In the genomic region with DNA sequence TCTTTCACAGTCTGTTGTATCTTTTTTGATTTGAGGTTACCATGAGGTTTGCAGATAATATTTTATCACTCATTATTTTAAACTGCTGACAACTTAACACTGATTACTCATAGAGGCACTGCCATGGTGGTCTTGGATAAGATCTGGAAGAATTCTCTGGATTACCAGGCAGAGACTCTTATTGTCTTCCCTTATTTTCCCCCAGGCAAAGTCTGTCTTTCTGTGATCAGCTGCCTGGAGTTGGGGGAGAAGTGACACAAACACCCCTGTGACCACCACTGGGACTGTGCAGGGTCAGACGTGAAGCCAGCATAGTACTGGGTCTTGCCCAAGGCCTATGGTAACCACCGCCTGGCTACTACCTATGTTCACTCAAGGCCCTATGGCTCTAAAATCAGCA, we compare ENCODE assay signal across 22 cellular contexts. TPM values are rescaled to one million over a fixed set of nuclear protein-coding genes. Genes with fewer than 3 reads are reported as not detected.
"Had no signal": no experiment of that assay in that cellular context is flagged by ENCODE, and none has a peak within 500 bp of the region (broad histone marks: within the 10 kb centered on the region; RNA-seq: fewer than 3 reads in every experiment).

No MANE protein-coding gene starts in this region.

- H3K27me3 ChIP-seq: heart left ventricle, neural progenitor cell, ovary, testis, tibial nerve, uterus had no signal

- H3K4me1 ChIP-seq: neural progenitor cell, testis had no signal

- FAIRE-seq: frontal cortex, islet of Langerhans had no signal

- H3K27me3 Mint-ChIP-seq: natural killer cell treated with Interleukin-12 subunit alpha and Interleukin-12 subunit beta and Interleukin-15 and Interleukin-18, amount 100 ng/mL, for 72 hours; progenitor cell of endocrine pancreas; stimulated activated naive CD8-positive, alpha-beta T cell treated with anti-CD3 and anti-CD28 coated beads, Interleukin-15, Interleukin-2, amounts not matched to agents 100 ng/mL and 50 ng/mL, for 24 hours had no signal

- H3K36me3 ChIP-seq: heart left ventricle, neural progenitor cell, ovary, tibial nerve, uterus had no signal

- H3K36me3 Mint-ChIP-seq: neural progenitor cell had no signal

- H3K4me3 Mint-ChIP-seq: endodermal cell; natural killer cell treated with Interleukin-12 subunit alpha and Interleukin-12 subunit beta and Interleukin-15 and Interleukin-18, amount 100 ng/mL, for 72 hours; neural progenitor cell; stimulated activated effector memory CD8-positive, alpha-beta T cell treated with anti-CD3 and anti-CD28 coated beads, Interleukin-12 subunit alpha, Interleukin-12 subunit beta, amount 100 ng/mL, for 72 hours; stimulated activated naive CD8-positive, alpha-beta T cell treated with anti-CD3 and anti-CD28 coated beads, Interleukin-15, Interleukin-2, amounts not matched to agents 100 ng/mL and 50 ng/mL, for 24 hours had no signal

- H3K27ac Mint-ChIP-seq: endodermal cell; neural progenitor cell; progenitor cell of endocrine pancreas; stimulated activated effector memory CD8-positive, alpha-beta T cell treated with anti-CD3 and anti-CD28 coated beads, Interleukin-12 subunit alpha, Interleukin-12 subunit beta, amount 100 ng/mL, for 72 hours; stimulated activated naive CD8-positive, alpha-beta T cell treated with anti-CD3 and anti-CD28 coated beads, Interleukin-15, Interleukin-2, amounts not matched to agents 100 ng/mL and 50 ng/mL, for 24 hours had no signal

- H3K27ac ChIP-seq: coronary artery, heart left ventricle, neural progenitor cell, ovary, testis, uterus had no signal

- H3K4me1 Mint-ChIP-seq: endodermal cell had no signal

- ATAC-seq: heart left ventricle; natural killer cell treated with Interleukin-12 subunit alpha and Interleukin-12 subunit beta and Interleukin-15 and Interleukin-18, amount 100 ng/mL, for 72 hours; right cardiac atrium; stimulated activated effector memory CD8-positive, alpha-beta T cell treated with anti-CD3 and anti-CD28 coated beads, Interleukin-12 subunit alpha, Interleukin-12 subunit beta, amount 100 ng/mL, for 72 hours had no signal

- DNase-seq: effector CD4-positive, alpha-beta T cell; endodermal cell; heart left ventricle; hypothalamus; kidney glomerular epithelial cell; nucleus accumbens; ovary; right cardiac atrium; stimulated activated CD4-positive, alpha-beta T cell treated with anti-CD3 and anti-CD28 coated beads, Interleukin-4, amount 100 ng/mL, for 1 hour; stimulated activated CD8-positive, alpha-beta memory T cell treated with anti-CD3 and anti-CD28 coated beads, Interleukin-4, amount 100 ng/mL, for 48 hours; testis; uterus had no signal

- H3K9me3 ChIP-seq: ovary, testis, uterus had no signal

- H3K4me3 ChIP-seq: coronary artery, heart left ventricle, mucosa of descending colon, neural progenitor cell, ovary, testis, tibial nerve, uterus had no signal

RNA-seq across cellular contexts. Expression of a gene that starts 4.7 kb away (rescaled TPM):
- total RNA-seq: frontal cortex, progenitor cell of endocrine pancreas had no signal
